2 cellular contexts compared by ENCODE assay signal in the genomic region with DNA sequence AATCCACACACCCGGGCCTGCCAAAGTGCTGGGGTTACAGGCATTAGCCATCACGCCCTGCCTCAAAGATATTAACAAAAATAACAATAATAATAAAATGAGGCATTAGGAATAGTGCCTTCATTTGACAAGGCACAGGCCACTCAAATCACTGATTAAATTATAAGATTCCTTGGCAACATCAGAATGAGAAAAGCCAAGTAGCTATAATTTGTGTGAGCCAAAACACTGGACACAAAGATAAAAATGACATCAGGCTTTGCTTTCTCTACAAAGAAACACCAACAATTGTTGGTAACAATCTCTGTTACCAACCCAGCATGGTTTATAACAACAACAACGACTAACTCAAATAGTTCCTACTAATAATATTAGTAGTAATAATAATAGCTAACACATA.
TF ChIP-seq lines count a peak whose summit lies in the region.

No MANE protein-coding gene starts in this region.

TF ChIP-seq in SK-N-SH treated with all-trans-retinoic acid at 6 μM for 48 hours, 23 proteins besides CTCF, POLR2A, EP300 and RAD21:
- TF ChIP-seq, protein P1, sequence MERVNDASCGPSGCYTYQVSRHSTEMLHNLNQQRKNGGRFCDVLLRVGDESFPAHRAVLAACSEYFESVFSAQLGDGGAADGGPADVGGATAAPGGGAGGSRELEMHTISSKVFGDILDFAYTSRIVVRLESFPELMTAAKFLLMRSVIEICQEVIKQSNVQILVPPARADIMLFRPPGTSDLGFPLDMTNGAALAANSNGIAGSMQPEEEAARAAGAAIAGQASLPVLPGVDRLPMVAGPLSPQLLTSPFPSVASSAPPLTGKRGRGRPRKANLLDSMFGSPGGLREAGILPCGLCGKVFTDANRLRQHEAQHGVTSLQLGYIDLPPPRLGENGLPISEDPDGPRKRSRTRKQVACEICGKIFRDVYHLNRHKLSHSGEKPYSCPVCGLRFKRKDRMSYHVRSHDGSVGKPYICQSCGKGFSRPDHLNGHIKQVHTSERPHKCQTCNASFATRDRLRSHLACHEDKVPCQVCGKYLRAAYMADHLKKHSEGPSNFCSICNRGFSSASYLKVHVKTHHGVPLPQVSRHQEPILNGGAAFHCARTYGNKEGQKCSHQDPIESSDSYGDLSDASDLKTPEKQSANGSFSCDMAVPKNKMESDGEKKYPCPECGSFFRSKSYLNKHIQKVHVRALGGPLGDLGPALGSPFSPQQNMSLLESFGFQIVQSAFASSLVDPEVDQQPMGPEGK (CRISPR knock-in tag; IDR thresholded peaks at IDR 0.05; ENCODE audit: borderline replicate concordance), result no peak
- TF ChIP-seq ARNTL (CRISPR knock-in tag; IDR thresholded peaks at IDR 0.05; ENCODE audit: borderline replicate concordance, low read depth), result no peak
- 0 out of 2 replicates have a peak, but pooled peaks have one; percentile 25 for TF ChIP-seq TCF4 (CRISPR knock-in tag; IDR thresholded peaks at IDR 0.05; ENCODE audit: borderline replicate concordance)
- peak; percentile 89 for TF ChIP-seq ISL1 (CRISPR knock-in tag; IDR thresholded peaks at IDR 0.05)
- no peak for TF ChIP-seq TOX (CRISPR knock-in tag; IDR thresholded peaks at IDR 0.05; ENCODE audit: borderline replicate concordance)
- TF ChIP-seq, protein P2, sequence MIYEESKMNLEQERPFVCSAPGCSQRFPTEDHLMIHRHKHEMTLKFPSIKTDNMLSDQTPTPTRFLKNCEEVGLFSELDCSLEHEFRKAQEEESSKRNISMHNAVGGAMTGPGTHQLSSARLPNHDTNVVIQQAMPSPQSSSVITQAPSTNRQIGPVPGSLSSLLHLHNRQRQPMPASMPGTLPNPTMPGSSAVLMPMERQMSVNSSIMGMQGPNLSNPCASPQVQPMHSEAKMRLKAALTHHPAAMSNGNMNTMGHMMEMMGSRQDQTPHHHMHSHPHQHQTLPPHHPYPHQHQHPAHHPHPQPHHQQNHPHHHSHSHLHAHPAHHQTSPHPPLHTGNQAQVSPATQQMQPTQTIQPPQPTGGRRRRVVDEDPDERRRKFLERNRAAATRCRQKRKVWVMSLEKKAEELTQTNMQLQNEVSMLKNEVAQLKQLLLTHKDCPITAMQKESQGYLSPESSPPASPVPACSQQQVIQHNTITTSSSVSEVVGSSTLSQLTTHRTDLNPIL (CRISPR knock-in tag; IDR thresholded peaks at IDR 0.05; ENCODE audit: low read depth), result 0 out of 2 replicates have a peak, but pooled peaks have one; percentile 52
- no peak for TF ChIP-seq PPARA (CRISPR knock-in tag; IDR thresholded peaks at IDR 0.05; ENCODE audit: borderline replicate concordance)

TF ChIP-seq in SK-N-SH, 30 proteins besides CTCF, POLR2A, EP300 and RAD21:
- TF ChIP-seq, protein P3, sequence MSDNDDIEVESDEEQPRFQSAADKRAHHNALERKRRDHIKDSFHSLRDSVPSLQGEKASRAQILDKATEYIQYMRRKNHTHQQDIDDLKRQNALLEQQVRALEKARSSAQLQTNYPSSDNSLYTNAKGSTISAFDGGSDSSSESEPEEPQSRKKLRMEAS (IDR thresholded peaks at IDR 0.05; ENCODE audit: low read depth), result no peak
- TF ChIP-seq JUND (IDR thresholded peaks at IDR 0.05) (no peak), RCOR1 (IDR thresholded peaks at IDR 0.05; ENCODE audit: low read length) (no peak), MXI1 (IDR thresholded peaks at IDR 0.05; ENCODE audit: low read depth, low read length) (no peak), RXRA (IDR thresholded peaks at IDR 0.05; ENCODE audit: borderline replicate concordance, low read depth) (no peak), TEAD4 (IDR thresholded peaks at IDR 0.05; ENCODE audit: borderline replicate concordance, insufficient read depth) (no peak), YY1 (IDR thresholded peaks at IDR 0.05; ENCODE audit: low read depth) (no peak), SIN3A (IDR thresholded peaks at IDR 0.05; ENCODE audit: borderline replicate concordance, low read depth, low read length) (no peak), EZH2phosphoT487 (IDR thresholded peaks at IDR 0.05; ENCODE audit: borderline replicate concordance, low read depth) (no peak), NRF1 (IDR thresholded peaks at IDR 0.05; ENCODE audit: low read depth, low read length) (no peak), CHD2 (IDR thresholded peaks at IDR 0.05; ENCODE audit: low read length, partially characterized antibody) (no peak), RFX5 (IDR thresholded peaks at IDR 0.05; ENCODE audit: low read length) (no peak), GATA2 (CRISPR knock-in tag; IDR thresholded peaks at IDR 0.05) (no peak), TCF12 (IDR thresholded peaks at IDR 0.05) (no peak), FOSL2 (IDR thresholded peaks at IDR 0.05; ENCODE audit: borderline replicate concordance, low read depth) (no peak), MEF2A (IDR thresholded peaks at IDR 0.05; ENCODE audit: borderline replicate concordance, low read depth) (no peak), GABPA (IDR thresholded peaks at IDR 0.05; ENCODE audit: low read depth) (no peak), POLR2AphosphoS5 (IDR thresholded peaks at IDR 0.05; ENCODE audit: low read depth, low read length) (no peak)
- TF ChIP-seq, protein P4, sequence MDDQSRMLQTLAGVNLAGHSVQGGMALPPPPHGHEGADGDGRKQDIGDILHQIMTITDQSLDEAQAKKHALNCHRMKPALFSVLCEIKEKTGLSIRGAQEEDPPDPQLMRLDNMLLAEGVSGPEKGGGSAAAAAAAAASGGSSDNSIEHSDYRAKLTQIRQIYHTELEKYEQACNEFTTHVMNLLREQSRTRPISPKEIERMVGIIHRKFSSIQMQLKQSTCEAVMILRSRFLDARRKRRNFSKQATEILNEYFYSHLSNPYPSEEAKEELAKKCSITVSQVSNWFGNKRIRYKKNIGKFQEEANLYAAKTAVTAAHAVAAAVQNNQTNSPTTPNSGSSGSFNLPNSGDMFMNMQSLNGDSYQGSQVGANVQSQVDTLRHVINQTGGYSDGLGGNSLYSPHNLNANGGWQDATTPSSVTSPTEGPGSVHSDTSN (IDR thresholded peaks at IDR 0.05), result no peak
- TF ChIP-seq, protein P5, sequence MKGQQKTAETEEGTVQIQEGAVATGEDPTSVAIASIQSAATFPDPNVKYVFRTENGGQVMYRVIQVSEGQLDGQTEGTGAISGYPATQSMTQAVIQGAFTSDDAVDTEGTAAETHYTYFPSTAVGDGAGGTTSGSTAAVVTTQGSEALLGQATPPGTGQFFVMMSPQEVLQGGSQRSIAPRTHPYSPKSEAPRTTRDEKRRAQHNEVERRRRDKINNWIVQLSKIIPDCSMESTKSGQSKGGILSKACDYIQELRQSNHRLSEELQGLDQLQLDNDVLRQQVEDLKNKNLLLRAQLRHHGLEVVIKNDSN (IDR thresholded peaks at IDR 0.05; ENCODE audit: borderline replicate concordance, low read depth), result no peak
